In genomic region chr3:155519081-155519480, GRCh38 we compare ENCODE assay signal across 17 cellular contexts.
DNase-seq lines count a peak whose midpoint lies in the region; ATAC-seq and TF ChIP-seq lines count a peak whose summit lies in the region.
"Had no signal": no experiment of that assay in that cellular context is flagged by ENCODE, and none has a peak within 500 bp of the region (broad histone marks: within the 10 kb centered on the region; RNA-seq: fewer than 3 reads in every experiment).

No MANE protein-coding gene starts in this region.

- intact Hi-C loops in OCI-LY7 (cut with micrococcal nuclease; ENCODE audit: unreplicated experiment) (no loop called here), Calu3 (cut with micrococcal nuclease; ENCODE audit: unreplicated experiment) (no loop called here), sigmoid colon (cut with DNase I) (no loop called here)

- H3K4me3 ChIP-seq in OCI-LY7 (ENCODE audit: low read depth, low read length, poor library complexity, severe bottlenecking) (no peak overlapping the region), sigmoid colon (no peak overlapping the region)
- H3K4me3 ChIP-seq: cardiac muscle cell, MG63 had no signal

- no peaks in the 10 kb centered on the region for H3K27me3 ChIP-seq in sigmoid colon
- H3K27me3 ChIP-seq: cardiac muscle cell, MG63 had no signal

- no peaks in the 10 kb centered on the region for H3K4me1 Mint-ChIP-seq in Calu3 (ENCODE audit: low read depth, unreplicated experiment)
- H3K4me1 Mint-ChIP-seq: natural killer cell had no signal

- BruUV-seq in OCI-LY7 (replicated peaks; lab: Mats Ljungman, UMichigan) (no TSS peak), Calu3 (replicated peaks; lab: Mats Ljungman, UMichigan) (no TSS peak)

- TF ChIP-seq EP300 in sigmoid colon (IDR thresholded peaks at IDR 0.05): no peak

- H3K4me3 Mint-ChIP-seq in Calu3 (ENCODE audit: low read depth, unreplicated experiment): no peak overlapping the region
- H3K4me3 Mint-ChIP-seq: activated naive CD4-positive, alpha-beta T cell treated with anti-CD3 and anti-CD28 coated beads for 36 hours; HFFc6; natural killer cell had no signal

- H3K27me3 Mint-ChIP-seq in Calu3 (ENCODE audit: unreplicated experiment): no peaks in the 10 kb centered on the region

- no peaks in the 10 kb centered on the region for H3K79me2 ChIP-seq in OCI-LY7 (ENCODE audit: insufficient read depth, low read depth, low read length)

- CTCF ChIA-PET in OCI-LY7 (lab: Charles Lee; ENCODE audit: unreplicated experiment): interaction anchor here (1.0 kb wide), 1 partner anchor 8 kb away, joined by 3 read pairs; no protein-coding TSS in a partner anchor
- CTCF ChIA-PET in Calu3 (lab: Charles Lee): interaction anchor here (1.0 to 1.5 kb wide), 2 partner anchors 27 to 183 kb away, joined by 3 to 4 read pairs; no protein-coding TSS in a partner anchor

- DNase-seq in OCI-LY7 (ENCODE audit: low spot score) (peak; percentile 84), cerebellum (ENCODE audit: low spot score) (no peak), Calu3 (no peak), germinal center (ENCODE audit: low spot score) (no peak), sigmoid colon (no peak)
- DNase-seq: activated CD8-positive, alpha-beta memory T cell treated with anti-CD3 and anti-CD28 coated beads for 24 hours; activated naive CD4-positive, alpha-beta T cell treated with anti-CD3 and anti-CD28 coated beads for 36 hours; GDM1; HFFc6; MG63; natural killer cell; NCI-H526; SIG-M5 had no signal

- H3K9me3 Mint-ChIP-seq in Calu3 (ENCODE audit: low read depth, unreplicated experiment): no peaks in the 10 kb centered on the region
- H3K9me3 Mint-ChIP-seq: activated naive CD4-positive, alpha-beta T cell treated with anti-CD3 and anti-CD28 coated beads for 36 hours; HFFc6 had no signal

- no peaks in the 10 kb centered on the region for H4K20me1 ChIP-seq in OCI-LY7 (ENCODE audit: insufficient read depth, low read length)

- ATAC-seq in GM18508 (IDR thresholded peaks at IDR 0.05; ENCODE audit: insufficient read depth, unreplicated experiment): peak; percentile 95
- ATAC-seq in GM21390 (IDR thresholded peaks at IDR 0.05; ENCODE audit: unreplicated experiment): peak; percentile 46
- ATAC-seq in HG03520 (IDR thresholded peaks at IDR 0.05; ENCODE audit: unreplicated experiment): peak; percentile 74
- ATAC-seq: natural killer cell had no signal

- H3K4me2 ChIP-seq in OCI-LY7 (ENCODE audit: low read length): peak overlapping the region; percentile 24; the same call in 1 of the 2 replicates

- WGBS in sigmoid colon, 2 donors: 66 to 93% methylated on average over 3 of the region's 3 CpGs

- H3K36me3 ChIP-seq in OCI-LY7 (ENCODE audit: insufficient read depth, low read length): no peaks in the 10 kb centered on the region
- H3K36me3 ChIP-seq in sigmoid colon: no peaks in the 10 kb centered on the region
- H3K36me3 ChIP-seq: cardiac muscle cell, MG63 had no signal

- no peak for TF ChIP-seq POLR2A in sigmoid colon (IDR thresholded peaks at IDR 0.05)

- POLR2A ChIA-PET in OCI-LY7 (lab: Charles Lee): interaction anchor here (0.5 to 1.5 kb wide), 6 partner anchors 9 to 1909 kb away, joined by 3 to 7 read pairs (median 4); no protein-coding TSS in a partner anchor

- H3K4me1 ChIP-seq in OCI-LY7 (ENCODE audit: insufficient read depth, low read length, poor library complexity, severe bottlenecking): peaks cover 17% of the 10 kb centered on the region
- H3K4me1 ChIP-seq in sigmoid colon: no peaks in the 10 kb centered on the region

- no peak overlapping the region for H3K27ac Mint-ChIP-seq in Calu3 (ENCODE audit: unreplicated experiment)
- H3K27ac Mint-ChIP-seq: activated naive CD4-positive, alpha-beta T cell treated with anti-CD3 and anti-CD28 coated beads for 36 hours; HFFc6; natural killer cell had no signal

- TF ChIP-seq CTCF in OCI-LY7 (conservative IDR thresholded peaks at IDR 0.05; ENCODE audit: low read length) (no peak), Calu3 (IDR thresholded peaks at IDR 0.05; ENCODE audit: unreplicated experiment) (no peak), sigmoid colon (IDR thresholded peaks at IDR 0.05) (no peak)

- H3K27ac ChIP-seq in OCI-LY7 (ENCODE audit: low read depth, low read length, poor library complexity, severe bottlenecking) (peak overlapping the region; percentile 25), sigmoid colon (no peak overlapping the region)
- H3K27ac ChIP-seq: cardiac muscle cell had no signal

- H3K36me3 Mint-ChIP-seq in Calu3 (ENCODE audit: insufficient read depth, unreplicated experiment): no peaks in the 10 kb centered on the region
- H3K36me3 Mint-ChIP-seq: natural killer cell had no signal

- no peaks in the 10 kb centered on the region for H3K9me3 ChIP-seq in OCI-LY7 (ENCODE audit: low read length)
- H3K9me3 ChIP-seq in sigmoid colon: no peaks in the 10 kb centered on the region
- H3K9me3 ChIP-seq: MG63 had no signal

- H2AFZ ChIP-seq in OCI-LY7 (ENCODE audit: low read length): no peak overlapping the region; the same call in 1 of the 2 replicates

- H3K9me2 ChIP-seq in OCI-LY7 (ENCODE audit: insufficient read depth, low read length): no peaks in the 10 kb centered on the region
